Comparison of ENCODE assay signal across 1 cellular context in the genomic region with DNA sequence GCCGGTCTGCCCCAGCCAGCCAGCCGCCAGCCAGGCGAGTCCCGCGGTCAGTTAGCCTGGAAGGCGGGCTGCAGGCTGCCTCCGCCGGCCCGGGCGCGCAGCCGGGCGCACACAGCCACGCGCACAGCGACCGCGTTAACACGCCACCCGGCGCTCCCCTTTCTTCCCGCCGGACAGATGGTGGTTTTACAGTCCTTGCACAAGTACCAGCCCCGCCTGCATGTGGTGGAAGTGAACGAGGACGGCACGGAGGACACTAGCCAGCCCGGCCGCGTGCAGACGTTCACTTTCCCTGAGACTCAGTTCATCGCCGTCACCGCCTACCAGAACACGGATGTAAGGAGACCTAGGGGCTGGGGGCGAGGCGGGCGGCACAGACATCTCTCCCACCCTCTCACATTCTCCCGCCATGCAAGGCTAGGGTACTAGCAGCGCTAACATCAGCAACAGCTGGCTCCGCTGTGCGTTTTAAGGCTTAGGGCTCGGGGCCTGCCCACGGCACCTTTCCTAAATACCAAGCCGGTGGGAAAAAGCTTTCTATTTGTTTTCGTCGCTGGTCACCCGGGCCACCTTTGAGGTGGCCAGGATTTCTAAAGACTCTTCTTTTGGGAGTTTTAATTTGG.
TF ChIP-seq lines count a peak whose summit lies in the region.

No MANE protein-coding gene starts in this region.

TF ChIP-seq in HepG2, 621 proteins besides CTCF, POLR2A, EP300 and RAD21 (continued from another document and continues in another):
- TF ChIP-seq, protein P1, sequence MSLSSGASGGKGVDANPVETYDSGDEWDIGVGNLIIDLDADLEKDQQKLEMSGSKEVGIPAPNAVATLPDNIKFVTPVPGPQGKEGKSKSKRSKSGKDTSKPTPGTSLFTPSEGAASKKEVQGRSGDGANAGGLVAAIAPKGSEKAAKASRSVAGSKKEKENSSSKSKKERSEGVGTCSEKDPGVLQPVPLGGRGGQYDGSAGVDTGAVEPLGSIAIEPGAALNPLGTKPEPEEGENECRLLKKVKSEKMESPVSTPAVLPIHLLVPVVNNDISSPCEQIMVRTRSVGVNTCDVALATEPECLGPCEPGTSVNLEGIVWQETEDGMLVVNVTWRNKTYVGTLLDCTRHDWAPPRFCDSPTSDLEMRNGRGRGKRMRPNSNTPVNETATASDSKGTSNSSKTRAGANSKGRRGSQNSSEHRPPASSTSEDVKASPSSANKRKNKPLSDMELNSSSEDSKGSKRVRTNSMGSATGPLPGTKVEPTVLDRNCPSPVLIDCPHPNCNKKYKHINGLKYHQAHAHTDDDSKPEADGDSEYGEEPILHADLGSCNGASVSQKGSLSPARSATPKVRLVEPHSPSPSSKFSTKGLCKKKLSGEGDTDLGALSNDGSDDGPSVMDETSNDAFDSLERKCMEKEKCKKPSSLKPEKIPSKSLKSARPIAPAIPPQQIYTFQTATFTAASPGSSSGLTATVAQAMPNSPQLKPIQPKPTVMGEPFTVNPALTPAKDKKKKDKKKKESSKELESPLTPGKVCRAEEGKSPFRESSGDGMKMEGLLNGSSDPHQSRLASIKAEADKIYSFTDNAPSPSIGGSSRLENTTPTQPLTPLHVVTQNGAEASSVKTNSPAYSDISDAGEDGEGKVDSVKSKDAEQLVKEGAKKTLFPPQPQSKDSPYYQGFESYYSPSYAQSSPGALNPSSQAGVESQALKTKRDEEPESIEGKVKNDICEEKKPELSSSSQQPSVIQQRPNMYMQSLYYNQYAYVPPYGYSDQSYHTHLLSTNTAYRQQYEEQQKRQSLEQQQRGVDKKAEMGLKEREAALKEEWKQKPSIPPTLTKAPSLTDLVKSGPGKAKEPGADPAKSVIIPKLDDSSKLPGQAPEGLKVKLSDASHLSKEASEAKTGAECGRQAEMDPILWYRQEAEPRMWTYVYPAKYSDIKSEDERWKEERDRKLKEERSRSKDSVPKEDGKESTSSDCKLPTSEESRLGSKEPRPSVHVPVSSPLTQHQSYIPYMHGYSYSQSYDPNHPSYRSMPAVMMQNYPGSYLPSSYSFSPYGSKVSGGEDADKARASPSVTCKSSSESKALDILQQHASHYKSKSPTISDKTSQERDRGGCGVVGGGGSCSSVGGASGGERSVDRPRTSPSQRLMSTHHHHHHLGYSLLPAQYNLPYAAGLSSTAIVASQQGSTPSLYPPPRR (CRISPR knock-in tag; IDR thresholded peaks at IDR 0.05; ENCODE audit: borderline replicate concordance), result no peak
- peak; percentile 59; the same call in 1 of the 2 replicates for TF ChIP-seq ZNF768 (CRISPR knock-in tag; IDR thresholded peaks at IDR 0.05)
- no peak for TF ChIP-seq HDAC6 (IDR thresholded peaks at IDR 0.05; ENCODE audit: low read depth, low read length)
- TF ChIP-seq GLI4 (CRISPR knock-in tag; IDR thresholded peaks at IDR 0.05; ENCODE audit: borderline replicate concordance), result no peak
- TF ChIP-seq, protein P2, sequence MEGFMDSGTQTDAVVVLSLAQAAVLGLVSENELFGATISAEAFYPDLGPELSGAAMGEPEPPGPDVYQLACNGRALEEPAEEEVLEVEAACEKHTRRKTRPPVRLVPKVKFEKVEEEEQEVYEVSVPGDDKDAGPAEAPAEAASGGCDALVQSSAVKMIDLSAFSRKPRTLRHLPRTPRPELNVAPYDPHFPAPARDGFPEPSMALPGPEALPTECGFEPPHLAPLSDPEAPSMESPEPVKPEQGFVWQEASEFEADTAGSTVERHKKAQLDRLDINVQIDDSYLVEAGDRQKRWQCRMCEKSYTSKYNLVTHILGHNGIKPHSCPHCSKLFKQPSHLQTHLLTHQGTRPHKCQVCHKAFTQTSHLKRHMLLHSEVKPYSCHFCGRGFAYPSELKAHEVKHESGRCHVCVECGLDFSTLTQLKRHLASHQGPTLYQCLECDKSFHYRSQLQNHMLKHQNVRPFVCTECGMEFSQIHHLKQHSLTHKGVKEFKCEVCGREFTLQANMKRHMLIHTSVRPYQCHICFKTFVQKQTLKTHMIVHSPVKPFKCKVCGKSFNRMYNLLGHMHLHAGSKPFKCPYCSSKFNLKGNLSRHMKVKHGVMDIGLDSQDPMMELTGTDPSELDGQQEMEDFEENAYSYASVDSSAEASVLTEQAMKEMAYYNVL (CRISPR knock-in tag; IDR thresholded peaks at IDR 0.05; ENCODE audit: borderline replicate concordance), result no peak
- TF ChIP-seq HMG20A (CRISPR knock-in tag; IDR thresholded peaks at IDR 0.05; ENCODE audit: borderline replicate concordance), result no peak
- TF ChIP-seq, protein P3, sequence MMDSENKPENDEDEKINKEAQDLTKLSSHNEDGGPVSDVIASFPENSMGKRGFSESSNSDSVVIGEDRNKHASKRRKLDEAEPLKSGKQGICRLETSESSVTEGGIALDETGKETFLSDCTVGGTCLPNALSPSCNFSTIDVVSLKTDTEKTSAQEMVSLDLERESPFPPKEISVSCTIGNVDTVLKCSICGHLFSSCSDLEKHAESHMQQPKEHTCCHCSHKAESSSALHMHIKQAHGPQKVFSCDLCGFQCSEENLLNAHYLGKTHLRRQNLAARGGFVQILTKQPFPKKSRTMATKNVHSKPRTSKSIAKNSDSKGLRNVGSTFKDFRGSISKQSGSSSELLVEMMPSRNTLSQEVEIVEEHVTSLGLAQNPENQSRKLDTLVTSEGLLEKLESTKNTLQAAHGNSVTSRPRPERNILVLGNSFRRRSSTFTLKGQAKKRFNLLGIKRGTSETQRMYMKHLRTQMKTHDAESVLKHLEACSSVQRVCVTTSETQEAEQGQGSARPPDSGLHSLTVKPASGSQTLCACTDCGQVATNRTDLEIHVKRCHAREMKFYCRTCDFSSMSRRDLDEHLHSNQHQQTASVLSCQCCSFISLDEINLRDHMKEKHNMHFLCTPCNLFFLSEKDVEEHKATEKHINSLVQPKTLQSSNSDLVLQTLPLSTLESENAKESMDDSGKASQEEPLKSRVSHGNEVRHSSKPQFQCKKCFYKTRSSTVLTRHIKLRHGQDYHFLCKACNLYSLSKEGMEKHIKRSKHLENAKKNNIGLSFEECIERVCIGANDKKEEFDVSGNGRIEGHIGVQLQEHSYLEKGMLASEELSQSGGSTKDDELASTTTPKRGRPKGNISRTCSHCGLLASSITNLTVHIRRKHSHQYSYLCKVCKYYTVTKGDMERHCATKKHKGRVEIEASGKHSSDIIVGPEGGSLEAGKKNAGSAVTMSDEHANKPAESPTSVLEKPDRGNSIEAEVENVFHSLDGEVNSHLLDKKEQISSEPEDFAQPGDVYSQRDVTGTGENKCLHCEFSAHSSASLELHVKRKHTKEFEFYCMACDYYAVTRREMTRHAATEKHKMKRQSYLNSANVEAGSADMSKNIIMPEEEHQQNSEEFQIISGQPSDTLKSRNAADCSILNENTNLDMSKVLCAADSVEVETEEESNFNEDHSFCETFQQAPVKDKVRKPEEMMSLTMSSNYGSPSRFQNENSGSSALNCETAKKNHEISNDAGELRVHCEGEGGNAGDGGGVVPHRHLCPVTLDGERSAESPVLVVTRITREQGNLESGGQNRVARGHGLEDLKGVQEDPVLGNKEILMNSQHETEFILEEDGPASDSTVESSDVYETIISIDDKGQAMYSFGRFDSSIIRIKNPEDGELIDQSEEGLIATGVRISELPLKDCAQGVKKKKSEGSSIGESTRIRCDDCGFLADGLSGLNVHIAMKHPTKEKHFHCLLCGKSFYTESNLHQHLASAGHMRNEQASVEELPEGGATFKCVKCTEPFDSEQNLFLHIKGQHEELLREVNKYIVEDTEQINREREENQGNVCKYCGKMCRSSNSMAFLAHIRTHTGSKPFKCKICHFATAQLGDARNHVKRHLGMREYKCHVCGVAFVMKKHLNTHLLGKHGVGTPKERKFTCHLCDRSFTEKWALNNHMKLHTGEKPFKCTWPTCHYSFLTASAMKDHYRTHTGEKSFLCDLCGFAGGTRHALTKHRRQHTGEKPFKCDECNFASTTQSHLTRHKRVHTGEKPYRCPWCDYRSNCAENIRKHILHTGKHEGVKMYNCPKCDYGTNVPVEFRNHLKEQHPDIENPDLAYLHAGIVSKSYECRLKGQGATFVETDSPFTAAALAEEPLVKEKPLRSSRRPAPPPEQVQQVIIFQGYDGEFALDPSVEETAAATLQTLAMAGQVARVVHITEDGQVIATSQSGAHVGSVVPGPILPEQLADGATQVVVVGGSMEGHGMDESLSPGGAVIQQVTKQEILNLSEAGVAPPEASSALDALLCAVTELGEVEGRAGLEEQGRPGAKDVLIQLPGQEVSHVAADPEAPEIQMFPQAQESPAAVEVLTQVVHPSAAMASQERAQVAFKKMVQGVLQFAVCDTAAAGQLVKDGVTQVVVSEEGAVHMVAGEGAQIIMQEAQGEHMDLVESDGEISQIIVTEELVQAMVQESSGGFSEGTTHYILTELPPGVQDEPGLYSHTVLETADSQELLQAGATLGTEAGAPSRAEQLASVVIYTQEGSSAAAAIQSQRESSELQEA (CRISPR knock-in tag; IDR thresholded peaks at IDR 0.05; ENCODE audit: not compliant biosample characterization), result peak; percentile 49
- no peak for TF ChIP-seq KDM6A (CRISPR knock-in tag; IDR thresholded peaks at IDR 0.05; ENCODE audit: low read depth)
- TF ChIP-seq ZNF496 (CRISPR knock-in tag; IDR thresholded peaks at IDR 0.05; ENCODE audit: insufficient replicate concordance), result no peak
- TF ChIP-seq SNAPC2 (CRISPR knock-in tag; IDR thresholded peaks at IDR 0.05), result no peak
- no peak for TF ChIP-seq SP140L (CRISPR knock-in tag; IDR thresholded peaks at IDR 0.05; ENCODE audit: borderline replicate concordance)
- TF ChIP-seq MIER3 (CRISPR knock-in tag; IDR thresholded peaks at IDR 0.05; ENCODE audit: borderline replicate concordance), result no peak
- no peak for TF ChIP-seq KDM5A (IDR thresholded peaks at IDR 0.05; ENCODE audit: borderline replicate concordance, low read length)
- no peak for TF ChIP-seq KMT2B (CRISPR knock-in tag; IDR thresholded peaks at IDR 0.05)
- no peak for TF ChIP-seq ARID2 (CRISPR knock-in tag; IDR thresholded peaks at IDR 0.05; ENCODE audit: borderline replicate concordance)
- TF ChIP-seq TARDBP (CRISPR knock-in tag; IDR thresholded peaks at IDR 0.05), result no peak
- peak; percentile 53; the same call in 1 of the 2 replicates for TF ChIP-seq NFKB2 (CRISPR knock-in tag; IDR thresholded peaks at IDR 0.05; ENCODE audit: borderline replicate concordance)
- TF ChIP-seq, protein P4, sequence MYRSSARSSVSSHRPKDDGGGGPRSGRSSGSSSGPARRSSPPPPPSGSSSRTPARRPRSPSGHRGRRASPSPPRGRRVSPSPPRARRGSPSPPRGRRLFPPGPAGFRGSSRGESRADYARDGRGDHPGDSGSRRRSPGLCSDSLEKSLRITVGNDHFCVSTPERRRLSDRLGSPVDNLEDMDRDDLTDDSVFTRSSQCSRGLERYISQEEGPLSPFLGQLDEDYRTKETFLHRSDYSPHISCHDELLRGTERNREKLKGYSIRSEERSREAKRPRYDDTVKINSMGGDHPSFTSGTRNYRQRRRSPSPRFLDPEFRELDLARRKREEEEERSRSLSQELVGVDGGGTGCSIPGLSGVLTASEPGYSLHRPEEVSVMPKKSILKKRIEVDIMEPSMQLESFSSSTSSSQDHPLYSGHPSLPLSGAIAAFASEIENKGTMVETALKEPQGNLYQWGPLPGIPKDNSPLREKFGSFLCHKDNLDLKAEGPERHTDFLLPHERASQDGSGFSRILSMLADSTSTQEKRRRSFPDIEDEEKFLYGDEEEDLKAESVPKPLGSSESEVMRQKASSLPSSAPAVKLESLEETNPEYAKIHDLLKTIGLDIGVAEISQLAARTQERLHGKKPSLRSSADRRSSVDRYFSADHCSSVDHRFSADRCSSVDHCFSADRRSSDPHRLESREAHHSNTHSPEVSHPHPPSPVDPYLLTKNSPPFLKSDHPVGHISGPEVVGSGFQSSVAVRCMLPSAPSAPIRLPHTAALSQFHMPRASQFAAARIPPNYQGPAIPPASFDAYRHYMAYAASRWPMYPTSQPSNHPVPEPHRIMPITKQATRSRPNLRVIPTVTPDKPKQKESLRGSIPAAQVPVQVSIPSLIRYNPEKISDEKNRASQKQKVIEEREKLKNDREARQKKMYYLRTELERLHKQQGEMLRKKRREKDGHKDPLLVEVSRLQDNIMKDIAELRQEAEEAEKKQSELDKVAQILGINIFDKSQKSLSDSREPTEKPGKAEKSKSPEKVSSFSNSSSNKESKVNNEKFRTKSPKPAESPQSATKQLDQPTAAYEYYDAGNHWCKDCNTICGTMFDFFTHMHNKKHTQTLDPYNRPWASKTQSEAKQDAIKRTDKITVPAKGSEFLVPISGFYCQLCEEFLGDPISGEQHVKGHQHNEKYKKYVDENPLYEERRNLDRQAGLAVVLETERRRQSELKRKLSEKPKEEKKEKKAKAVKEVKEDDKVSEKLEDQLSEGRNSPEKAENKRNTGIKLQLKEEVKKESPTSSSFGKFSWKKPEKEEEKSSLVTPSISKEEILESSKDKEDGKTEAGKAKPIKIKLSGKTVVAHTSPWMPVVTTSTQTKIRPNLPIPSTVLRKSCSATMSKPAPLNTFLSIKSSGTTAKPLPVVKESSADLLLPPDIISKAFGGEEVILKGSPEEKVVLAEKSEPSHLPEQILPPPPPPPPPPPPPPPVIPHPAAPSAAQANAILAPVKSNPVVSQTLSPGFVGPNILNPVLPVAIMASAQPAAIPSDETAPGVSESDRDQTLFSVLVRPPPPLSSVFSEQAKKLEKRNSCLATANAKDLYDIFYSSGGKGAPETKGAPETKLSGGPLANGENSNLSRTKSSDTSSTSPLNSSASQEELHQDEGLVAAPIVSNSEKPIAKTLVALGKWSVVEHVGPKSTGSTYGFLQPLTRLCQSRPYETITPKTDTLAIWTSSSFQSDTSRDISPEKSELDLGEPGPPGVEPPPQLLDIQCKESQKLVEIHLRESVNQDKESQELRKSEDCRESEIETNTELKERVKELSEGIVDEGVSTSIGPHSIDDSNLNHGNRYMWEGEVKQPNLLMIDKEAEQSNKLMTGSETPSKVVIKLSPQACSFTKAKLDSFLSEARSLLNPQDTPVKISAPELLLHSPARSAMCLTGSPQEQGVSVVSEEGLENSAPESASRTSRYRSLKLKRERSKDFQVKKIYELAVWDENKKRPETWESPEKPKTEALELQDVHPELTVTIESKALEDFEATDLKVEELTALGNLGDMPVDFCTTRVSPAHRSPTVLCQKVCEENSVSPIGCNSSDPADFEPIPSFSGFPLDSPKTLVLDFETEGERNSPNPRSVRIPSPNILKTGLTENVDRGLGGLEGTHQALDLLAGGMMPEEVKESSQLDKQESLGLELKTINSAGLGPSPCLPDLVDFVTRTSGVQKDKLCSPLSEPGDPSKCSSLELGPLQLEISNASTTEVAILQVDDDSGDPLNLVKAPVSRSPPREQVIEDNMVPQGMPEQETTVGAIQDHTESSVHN (CRISPR knock-in tag; IDR thresholded peaks at IDR 0.05), result no peak
- TF ChIP-seq, protein P5, sequence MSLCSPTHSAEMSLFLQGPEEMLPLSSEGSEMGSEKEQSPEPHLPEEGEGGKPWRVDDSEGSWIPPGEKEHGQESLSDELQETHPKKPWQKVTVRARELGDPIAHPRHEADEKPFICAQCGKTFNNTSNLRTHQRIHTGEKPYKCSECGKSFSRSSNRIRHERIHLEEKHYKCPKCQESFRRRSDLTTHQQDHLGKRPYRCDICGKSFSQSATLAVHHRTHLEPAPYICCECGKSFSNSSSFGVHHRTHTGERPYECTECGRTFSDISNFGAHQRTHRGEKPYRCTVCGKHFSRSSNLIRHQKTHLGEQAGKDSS (CRISPR knock-in tag; IDR thresholded peaks at IDR 0.05; ENCODE audit: borderline replicate concordance, low read depth), result no peak
- TF ChIP-seq SAFB2 (CRISPR knock-in tag; IDR thresholded peaks at IDR 0.05; ENCODE audit: borderline replicate concordance, low read depth), result no peak
- TF ChIP-seq NR3C1 (CRISPR knock-in tag; IDR thresholded peaks at IDR 0.05), result no peak
- TF ChIP-seq, protein P6, sequence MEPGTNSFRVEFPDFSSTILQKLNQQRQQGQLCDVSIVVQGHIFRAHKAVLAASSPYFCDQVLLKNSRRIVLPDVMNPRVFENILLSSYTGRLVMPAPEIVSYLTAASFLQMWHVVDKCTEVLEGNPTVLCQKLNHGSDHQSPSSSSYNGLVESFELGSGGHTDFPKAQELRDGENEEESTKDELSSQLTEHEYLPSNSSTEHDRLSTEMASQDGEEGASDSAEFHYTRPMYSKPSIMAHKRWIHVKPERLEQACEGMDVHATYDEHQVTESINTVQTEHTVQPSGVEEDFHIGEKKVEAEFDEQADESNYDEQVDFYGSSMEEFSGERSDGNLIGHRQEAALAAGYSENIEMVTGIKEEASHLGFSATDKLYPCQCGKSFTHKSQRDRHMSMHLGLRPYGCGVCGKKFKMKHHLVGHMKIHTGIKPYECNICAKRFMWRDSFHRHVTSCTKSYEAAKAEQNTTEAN (CRISPR knock-in tag; conservative IDR thresholded peaks at IDR 0.05), result no peak
